Comparison of ENCODE assay signal across 9 cellular contexts in the genomic region with DNA sequence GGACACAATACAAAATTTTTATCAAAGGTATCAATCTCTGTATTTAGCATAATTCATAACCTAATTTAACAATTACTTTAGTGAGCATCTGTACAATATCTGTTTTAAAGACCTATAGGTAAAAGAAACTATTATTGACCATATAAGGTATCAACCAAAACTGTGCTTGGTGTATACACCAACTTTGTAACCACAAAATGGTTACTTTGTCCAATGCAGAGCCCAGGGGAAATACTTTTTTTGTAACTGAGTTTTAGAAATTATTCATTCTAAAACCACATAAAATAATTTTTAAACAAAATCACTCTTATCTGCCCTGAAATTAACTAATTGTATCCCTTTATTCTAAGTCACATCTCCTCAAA. TPM values are rescaled to one million over a fixed set of nuclear protein-coding genes. Genes with fewer than 3 reads are reported as not detected.
A peak's percentile ranks its signal among the peaks of the same experiment; 100 is the strongest.
DNase-seq lines count a peak whose midpoint lies in the region; ATAC-seq and TF ChIP-seq lines count a peak whose summit lies in the region.
"Had no signal": no experiment of that assay in that cellular context is flagged by ENCODE, and none has a peak within 500 bp of the region (broad histone marks: within the 10 kb centered on the region; RNA-seq: fewer than 3 reads in every experiment).

No MANE protein-coding gene starts in this region.

- no peaks in the 10 kb centered on the region for H3K9me2 ChIP-seq in SK-N-SH

- H3K4me2 ChIP-seq in SK-N-SH: no peak overlapping the region

- DNase-seq in Ammon's horn (ENCODE audit: low spot score): no peak
- no peak for DNase-seq in SK-N-SH
- DNase-seq in DMS153 treated with DMSO at 0.1 percent for 48 hours (lab: John Stamatoyannopoulos, UW; ENCODE audit: unreplicated experiment): no peak
- DNase-seq in activated T-cell treated with anti-CD3 and anti-CD28 coated beads for 4 hours: no peak

- H3K4me1 ChIP-seq in iPS-18a (ENCODE audit: control insufficient read depth, low read depth, low read length) (peaks cover 43% of the 10 kb centered on the region), SK-N-SH (ENCODE audit: control insufficient read depth in 1 of 2, insufficient read depth in 2 of 2, low read depth in 1 of 2, low read length in 1 of 2) (peaks cover 0 to 14% of the 10 kb centered on the region in 2 experiments; a peak in 2 of 4 replicates)

- H3K9me3 ChIP-seq in iPS-18a (ENCODE audit: control insufficient read depth, low read depth, low read length): no peaks in the 10 kb centered on the region
- no peaks in the 10 kb centered on the region for H3K9me3 ChIP-seq in SK-N-SH

- ATAC-seq in GM21447 (IDR thresholded peaks at IDR 0.05; ENCODE audit: unreplicated experiment) (peak; percentile 17), HG03378 (IDR thresholded peaks at IDR 0.05; ENCODE audit: unreplicated experiment) (peak; percentile 41)

- no peak for TF ChIP-seq EP300 in SK-N-SH (IDR thresholded peaks at IDR 0.05; ENCODE audit: borderline replicate concordance in 1 of 2, low read depth in 1 of 2, low read length in 1 of 2)

- no peak for TF ChIP-seq RAD21 in SK-N-SH (IDR thresholded peaks at IDR 0.05; ENCODE audit: low read length)

- H3K27ac ChIP-seq in iPS-18a (ENCODE audit: low read length) (no peak overlapping the region), SK-N-SH (ENCODE audit: low read depth in 2 of 2, low read length in 1 of 2) (no peak overlapping the region)
- H3K27ac ChIP-seq: BLaER1 treated with 17β-estradiol and CSF1 and Interleukin-3, amounts not matched to agents 10 nM and 100 nM had no signal

- no peaks in the 10 kb centered on the region for H3F3A ChIP-seq in SK-N-SH (replicated peaks; ENCODE audit: insufficient read depth)

- peak overlapping the region; percentile 53 for H3K9ac ChIP-seq in iPS-18a (ENCODE audit: low read length)
- no peak overlapping the region for H3K9ac ChIP-seq in SK-N-SH
- H3K9ac ChIP-seq: BLaER1 treated with 17β-estradiol and CSF1 and Interleukin-3, amounts not matched to agents 10 nM and 100 nM had no signal

- H2AFZ ChIP-seq in SK-N-SH (ENCODE audit: low read depth): no peak overlapping the region

- POLR2A ChIA-PET in SK-N-SH (lab: Yijun Ruan, JAX): no interaction called here

- CTCF ChIA-PET in SK-N-SH (lab: Yijun Ruan, JAX): no interaction called here

- H3K4me3 ChIP-seq in GM12875 (ENCODE audit: low read depth, low read length): peak overlapping the region; percentile 73
- peak overlapping the region; percentile 89 for H3K4me3 ChIP-seq in iPS-18a (ENCODE audit: low read length)
- H3K4me3 ChIP-seq in SK-N-SH (ENCODE audit: low read depth in 2 of 2, low read length in 1 of 2): no peak overlapping the region
- H3K4me3 ChIP-seq: BLaER1 treated with 17β-estradiol and CSF1 and Interleukin-3, amounts not matched to agents 10 nM and 100 nM had no signal

- no peaks in the 10 kb centered on the region for H3K79me2 ChIP-seq in SK-N-SH (ENCODE audit: insufficient read depth)

- TF ChIP-seq CTCF in GM12875 (IDR thresholded peaks at IDR 0.05; ENCODE audit: borderline replicate concordance, insufficient read depth, low read depth, low read length) (no peak), SK-N-SH (IDR thresholded peaks at IDR 0.05) (no peak)

- peaks cover 19% of the 10 kb centered on the region for H3K27me3 ChIP-seq in iPS-18a (ENCODE audit: control insufficient read depth, insufficient read depth, low read length)
- peaks cover 10% of the 10 kb centered on the region; the same call in 1 of the 2 replicates for H3K27me3 ChIP-seq in SK-N-SH (ENCODE audit: insufficient read depth)
- H3K27me3 ChIP-seq: BLaER1 treated with 17β-estradiol and CSF1 and Interleukin-3, amounts not matched to agents 10 nM and 100 nM had no signal

- H3K36me3 ChIP-seq in iPS-18a (ENCODE audit: control insufficient read depth, low read depth, low read length) (no peaks in the 10 kb centered on the region), SK-N-SH (replicated peaks in 1 of 2; ENCODE audit: control insufficient read depth in 1 of 2, insufficient read depth in 2 of 2, low read length in 1 of 2) (no peaks in the 10 kb centered on the region)
- H3K36me3 ChIP-seq: BLaER1 treated with 17β-estradiol and CSF1 and Interleukin-3, amounts not matched to agents 10 nM and 100 nM had no signal

- H4K20me1 ChIP-seq in SK-N-SH (ENCODE audit: insufficient read depth): no peaks in the 10 kb centered on the region
- H4K20me1 ChIP-seq: BLaER1 treated with 17β-estradiol and CSF1 and Interleukin-3, amounts not matched to agents 10 nM and 100 nM had no signal

TF ChIP-seq in SK-N-SH, 30 proteins besides CTCF, POLR2A, EP300 and RAD21:
- TF ChIP-seq RCOR1 (IDR thresholded peaks at IDR 0.05; ENCODE audit: low read length) (no peak), RFX5 (IDR thresholded peaks at IDR 0.05; ENCODE audit: low read length) (no peak), TAF1 (IDR thresholded peaks at IDR 0.05; ENCODE audit: borderline replicate concordance, low read depth, low read length) (no peak), RXRA (IDR thresholded peaks at IDR 0.05; ENCODE audit: borderline replicate concordance, low read depth) (no peak)
- TF ChIP-seq, protein P1, sequence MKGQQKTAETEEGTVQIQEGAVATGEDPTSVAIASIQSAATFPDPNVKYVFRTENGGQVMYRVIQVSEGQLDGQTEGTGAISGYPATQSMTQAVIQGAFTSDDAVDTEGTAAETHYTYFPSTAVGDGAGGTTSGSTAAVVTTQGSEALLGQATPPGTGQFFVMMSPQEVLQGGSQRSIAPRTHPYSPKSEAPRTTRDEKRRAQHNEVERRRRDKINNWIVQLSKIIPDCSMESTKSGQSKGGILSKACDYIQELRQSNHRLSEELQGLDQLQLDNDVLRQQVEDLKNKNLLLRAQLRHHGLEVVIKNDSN (IDR thresholded peaks at IDR 0.05; ENCODE audit: borderline replicate concordance, low read depth): no peak

RNA-seq across cellular contexts. Expression of a gene that starts 5.0 kb away (rescaled TPM):
- 0.02 and 0.06 TPM in 2 replicates for polyA plus RNA-seq in SK-N-SH (2012; rRNA removed)
- polyA plus RNA-seq in SK-N-SH (2012; cell fraction: cytosol; rRNA removed): 0.06 and 0.09 TPM in 2 replicates
- 0.01 and 0.14 TPM in 2 replicates for polyA plus RNA-seq in SK-N-SH (2012; cell fraction: nucleus; rRNA removed)

Comparison
In these comparisons a context has a peak if more than half of its experiments do, and no peak if none do; other contexts are left out.
1. H3K4me3 ChIP-seq: peak in GM12875 (single experiment) and iPS-18a (single experiment); none in SK-N-SH (0 of 2).